In genomic region chr7:69373171-69374035, GRCh38 we compare ENCODE assay signal across 10 cellular contexts.
DNase-seq lines count a peak whose midpoint lies in the region; ATAC-seq and TF ChIP-seq lines count a peak whose summit lies in the region.
"Had no signal": no experiment of that assay in that cellular context is flagged by ENCODE, and none has a peak within 500 bp of the region (broad histone marks: within the 10 kb centered on the region; RNA-seq: fewer than 3 reads in every experiment).

No MANE protein-coding gene starts in this region.

- 65% methylated on average over 6 of the region's 6 CpGs for WGBS in smooth muscle cell (ENCODE audit: low lambda C conversion rate)

- H3K36me3 Mint-ChIP-seq in activated naive CD8-positive, alpha-beta T cell treated with anti-CD3 and anti-CD28 coated beads, Interleukin-2, amount 50 U/mL, for 24 hours (ENCODE audit: low read depth): no peaks in the 10 kb centered on the region
- H3K36me3 Mint-ChIP-seq: brain had no signal

- H3K27me3 ChIP-seq in smooth muscle cell (ENCODE audit: low read depth) (peaks cover 22% of the 10 kb centered on the region), upper lobe of right lung (no peaks in the 10 kb centered on the region)

- ATAC-seq in upper lobe of right lung: no peak
- no peak for ATAC-seq in activated naive CD8-positive, alpha-beta T cell treated with anti-CD3 and anti-CD28 coated beads, Interleukin-2, amount 50 U/mL, for 24 hours

- no peaks in the 10 kb centered on the region for H4K20me1 ChIP-seq in smooth muscle cell (ENCODE audit: low read depth)

- H3K4me3 Mint-ChIP-seq in activated naive CD8-positive, alpha-beta T cell treated with anti-CD3 and anti-CD28 coated beads, Interleukin-2, amount 50 U/mL, for 24 hours: no peak overlapping the region
- H3K4me3 Mint-ChIP-seq: brain had no signal

- H3K9me3 Mint-ChIP-seq in activated naive CD8-positive, alpha-beta T cell treated with anti-CD3 and anti-CD28 coated beads, Interleukin-2, amount 50 U/mL, for 24 hours: peaks cover 5% of the 10 kb centered on the region

- in situ Hi-C loops in G401 (cut with HindIII; ENCODE audit: low sequenced_read_pairs) (no loop called here), astrocyte of the spinal cord (cut with HindIII; ENCODE audit: low sequenced_read_pairs) (no loop called here)

- H3K9ac ChIP-seq in smooth muscle cell (ENCODE audit: low read depth): no peak overlapping the region

- no peak overlapping the region for H3K27ac ChIP-seq in smooth muscle cell (ENCODE audit: low read depth)
- no peak overlapping the region for H3K27ac ChIP-seq in upper lobe of right lung

- TF ChIP-seq CTCF in astrocyte of the spinal cord (IDR thresholded peaks at IDR 0.05; ENCODE audit: low read depth, low read length): no peak
- TF ChIP-seq CTCF in smooth muscle cell (IDR thresholded peaks at IDR 0.05; ENCODE audit: borderline replicate concordance, insufficient read depth, poor library complexity, severe bottlenecking): no peak
- no peak for TF ChIP-seq CTCF in upper lobe of right lung (IDR thresholded peaks at IDR 0.05)

- H3K4me1 ChIP-seq in smooth muscle cell (ENCODE audit: low read depth) (no peaks in the 10 kb centered on the region), upper lobe of right lung (peaks cover 6% of the 10 kb centered on the region)

- intact Hi-C loops in upper lobe of right lung (cut with DNase I): no loop called here

- DNase-seq in G401 (ENCODE audit: low spot score) (peak; percentile 11), M059J (ENCODE audit: low read depth) (peak; percentile 82), astrocyte of the spinal cord (ENCODE audit: low read depth, low spot score) (peak; percentile 28), smooth muscle cell (lab: John Stamatoyannopoulos, UW; ENCODE audit: unreplicated experiment) (no peak), upper lobe of right lung (no peak)
- DNase-seq in activated CD8-positive, alpha-beta memory T cell treated with anti-CD3 and anti-CD28 coated beads, Interleukin-2, amount 50 U/mL, for 48 hours: no peak
- DNase-seq in activated naive CD8-positive, alpha-beta T cell treated with anti-CD3 and anti-CD28 coated beads, Interleukin-2, amount 50 U/mL, for 24 hours: no peak
- DNase-seq: activated CD4-positive, alpha-beta T cell treated with anti-CD3 and anti-CD28 coated beads for 1 hour; NCI-H510A had no signal

- H2AFZ ChIP-seq in smooth muscle cell (ENCODE audit: low read depth): no peak overlapping the region

- no peaks in the 10 kb centered on the region for H3K27me3 Mint-ChIP-seq in activated naive CD8-positive, alpha-beta T cell treated with anti-CD3 and anti-CD28 coated beads, Interleukin-2, amount 50 U/mL, for 24 hours

- H3K4me2 ChIP-seq in smooth muscle cell: peak overlapping the region; percentile 30

- H3F3A ChIP-seq in smooth muscle cell (ENCODE audit: low read depth): no peaks in the 10 kb centered on the region

- no peaks in the 10 kb centered on the region for H3K79me2 ChIP-seq in smooth muscle cell (ENCODE audit: low read depth)

- H3K4me1 Mint-ChIP-seq in activated naive CD8-positive, alpha-beta T cell treated with anti-CD3 and anti-CD28 coated beads, Interleukin-2, amount 50 U/mL, for 24 hours: peaks cover 4% of the 10 kb centered on the region
- H3K4me1 Mint-ChIP-seq: brain had no signal

- no peak overlapping the region for H3K27ac Mint-ChIP-seq in activated naive CD8-positive, alpha-beta T cell treated with anti-CD3 and anti-CD28 coated beads, Interleukin-2, amount 50 U/mL, for 24 hours

- H3K36me3 ChIP-seq in smooth muscle cell (ENCODE audit: low read depth) (no peaks in the 10 kb centered on the region), upper lobe of right lung (no peaks in the 10 kb centered on the region)

- H3K4me3 ChIP-seq in astrocyte of the spinal cord (ENCODE audit: low read depth, low read length): no peak overlapping the region
- H3K4me3 ChIP-seq in smooth muscle cell: no peak overlapping the region
- no peak overlapping the region for H3K4me3 ChIP-seq in upper lobe of right lung

- H3K9me3 ChIP-seq in smooth muscle cell (replicated peaks; ENCODE audit: low read depth) (no peaks in the 10 kb centered on the region), upper lobe of right lung (no peaks in the 10 kb centered on the region)

Comparison
In these comparisons a context has a peak if more than half of its experiments do, and no peak if none do; other contexts are left out.
1. DNase-seq: peak in G401 (single experiment), M059J (single experiment) and astrocyte of the spinal cord (single experiment); none in smooth muscle cell (single experiment), upper lobe of right lung (single experiment), activated CD8-positive, alpha-beta memory T cell treated with anti-CD3 and anti-CD28 coated beads, Interleukin-2, amount 50 U/mL, for 48 hours (single experiment) and activated naive CD8-positive, alpha-beta T cell treated with anti-CD3 and anti-CD28 coated beads, Interleukin-2, amount 50 U/mL, for 24 hours (single experiment).